17 cellular contexts compared by ENCODE assay signal in the genomic region with DNA sequence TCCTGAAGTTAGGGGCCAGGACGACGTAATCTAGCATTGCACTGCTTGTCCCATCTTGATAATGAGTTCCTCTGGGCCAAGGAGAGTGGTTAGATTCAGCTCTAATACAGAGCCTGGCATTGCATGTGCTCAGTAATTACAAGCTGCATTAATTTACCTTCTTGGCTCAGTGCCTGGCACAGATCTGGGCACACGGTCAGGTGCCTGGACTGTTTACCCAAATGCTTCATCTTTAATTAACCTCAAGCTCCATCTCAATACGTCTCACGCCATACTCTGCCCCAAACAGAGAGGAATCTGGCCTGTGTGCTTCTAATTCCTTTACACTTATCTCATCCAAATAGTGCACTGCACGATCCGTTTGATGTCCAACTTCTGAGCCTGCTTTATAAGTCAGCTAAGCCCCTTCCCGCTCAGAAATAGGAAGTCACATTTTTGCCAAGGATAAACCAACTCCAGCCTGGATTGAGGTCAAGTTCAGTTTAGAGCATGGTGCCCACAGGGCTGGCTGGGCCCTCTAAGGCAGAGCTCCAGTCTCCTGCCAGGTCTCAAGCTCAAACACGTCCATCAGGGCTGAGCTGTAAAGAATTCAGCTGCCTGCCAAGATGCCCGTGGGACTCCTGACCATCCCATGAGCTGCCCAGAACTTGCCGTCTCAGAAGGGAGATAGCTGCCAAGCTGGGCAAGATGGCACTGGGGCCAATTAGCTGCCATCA.
A peak's percentile ranks its signal among the peaks of the same experiment; 100 is the strongest.
DNase-seq lines count a peak whose midpoint lies in the region; ATAC-seq and TF ChIP-seq lines count a peak whose summit lies in the region.
"Had no signal": no experiment of that assay in that cellular context is flagged by ENCODE, and none has a peak within 500 bp of the region (broad histone marks: within the 10 kb centered on the region; RNA-seq: fewer than 3 reads in every experiment).

No MANE protein-coding gene starts in this region.

- H3K4me3 ChIP-seq in coronary artery (no peak overlapping the region), thoracic aorta (no peak overlapping the region)
- H3K4me3 ChIP-seq: left lung, stomach had no signal

- H3K36me3 ChIP-seq in thoracic aorta: no peaks in the 10 kb centered on the region
- H3K36me3 ChIP-seq: left lung, stomach had no signal

- H3K27ac ChIP-seq in coronary artery (peak overlapping the region; percentile 67 to 80), thoracic aorta (peak overlapping the region; percentile 44 to 49)
- H3K27ac ChIP-seq: left lung, stomach had no signal

- DNase-seq in NCI-H2029 treated with DMSO at 0.1 percent for 48 hours (lab: John Stamatoyannopoulos, UW) (peak; percentile 24), NCI-H2029 (lab: John Stamatoyannopoulos, UW) (no peak), coronary artery (ENCODE audit: low spot score) (no peak), iris pigment epithelial cell (ENCODE audit: low read depth) (peak; percentile 7), thoracic aorta (ENCODE audit: low spot score) (no peak), RPMI8226 (no peak), NCI-H1930 (lab: John Stamatoyannopoulos, UW) (no peak)
- DNase-seq: 8988T, activated gamma-delta T cell, anterior cingulate cortex, DMS53, left lung, SHP77 treated with DMSO at 0.1 percent for 48 hours, stomach, T-helper 2 cell had no signal

- H3K9me3 ChIP-seq in thoracic aorta: no peaks in the 10 kb centered on the region
- H3K9me3 ChIP-seq: left lung, stomach had no signal

- ATAC-seq in thoracic aorta (ENCODE audit: insufficient number of reproducible peaks, low FRiP score, low read depth) (no peak), GM19467 (IDR thresholded peaks at IDR 0.05; ENCODE audit: unreplicated experiment) (no peak)
- ATAC-seq: HepG2, left lung had no signal

- peaks cover 12 to 53% of the 10 kb centered on the region in 2 donors for H3K4me1 ChIP-seq in thoracic aorta (ENCODE audit: control insufficient read depth in 1 of 2, low read depth in 2 of 2)
- H3K4me1 ChIP-seq: left lung, stomach had no signal

- no peak for TF ChIP-seq CTCF in coronary artery (IDR thresholded peaks at IDR 0.05)
- TF ChIP-seq CTCF in thoracic aorta (IDR thresholded peaks at IDR 0.05): no peak

- no peaks in the 10 kb centered on the region for H3K27me3 ChIP-seq in thoracic aorta (replicated peaks; ENCODE audit: insufficient read depth)
- H3K27me3 ChIP-seq: left lung had no signal

Comparison
In these comparisons a context has a peak if more than half of its experiments do, and no peak if none do; other contexts are left out.
1. DNase-seq: peak in NCI-H2029 treated with DMSO at 0.1 percent for 48 hours (single experiment) and iris pigment epithelial cell (single experiment); none in NCI-H2029 (single experiment), coronary artery (single experiment), thoracic aorta (single experiment), RPMI8226 (single experiment) and NCI-H1930 (0 of 2).